ENCODE assay signal across 8 cellular contexts in the genomic region with DNA sequence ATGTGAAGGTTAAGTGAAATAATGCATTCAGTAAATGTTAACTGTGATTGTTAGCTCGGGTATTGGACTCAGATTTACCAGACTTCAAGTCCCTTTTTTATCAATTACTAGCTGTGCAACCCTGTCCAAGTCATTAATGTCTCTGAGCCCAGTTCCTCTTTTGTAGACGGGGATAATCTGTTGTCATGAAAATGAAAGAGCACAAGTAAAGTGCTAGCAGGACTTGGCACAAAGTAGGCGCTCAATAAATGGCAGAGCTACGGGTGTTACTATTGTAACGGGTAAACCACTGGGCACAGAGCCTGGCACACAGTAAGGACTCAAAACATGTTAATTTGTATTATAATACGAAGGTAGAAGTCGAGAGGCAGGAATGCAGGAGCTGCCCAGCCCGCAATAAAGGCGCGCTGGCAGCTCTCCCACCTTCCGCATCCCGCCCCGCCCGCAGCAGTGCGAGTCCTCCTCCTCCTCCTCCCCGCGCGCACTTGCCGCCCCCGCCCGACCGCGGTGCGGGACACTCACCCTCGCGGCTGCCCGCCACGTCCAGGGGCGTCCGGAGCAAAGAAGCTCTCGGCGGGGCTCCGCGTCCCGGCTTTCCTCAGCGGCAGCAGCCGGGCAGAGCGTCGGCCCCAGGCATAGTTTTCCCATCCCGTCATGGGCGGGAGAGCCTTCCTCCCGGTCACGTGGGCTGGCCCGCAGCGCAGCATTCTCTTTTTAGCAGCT. TPM values are rescaled to one million over a fixed set of nuclear protein-coding genes. Genes with fewer than 3 reads are reported as not detected.
DNase-seq lines count a peak whose midpoint lies in the region; ATAC-seq and TF ChIP-seq lines count a peak whose summit lies in the region.

A gene with protein sequence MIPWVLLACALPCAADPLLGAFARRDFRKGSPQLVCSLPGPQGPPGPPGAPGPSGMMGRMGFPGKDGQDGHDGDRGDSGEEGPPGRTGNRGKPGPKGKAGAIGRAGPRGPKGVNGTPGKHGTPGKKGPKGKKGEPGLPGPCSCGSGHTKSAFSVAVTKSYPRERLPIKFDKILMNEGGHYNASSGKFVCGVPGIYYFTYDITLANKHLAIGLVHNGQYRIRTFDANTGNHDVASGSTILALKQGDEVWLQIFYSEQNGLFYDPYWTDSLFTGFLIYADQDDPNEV (minus strand): TSS at position 637 of the 723 bp plus-strand sequence. CDS start 15,615 bp downstream, outside the sequence.

- no peaks in the 10 kb centered on the region for H3K36me3 Mint-ChIP-seq in stimulated activated naive CD8-positive, alpha-beta T cell treated with anti-CD3 and anti-CD28 coated beads, Interleukin-15, Interleukin-2, amounts not matched to agents 100 ng/mL and 50 ng/mL, for 24 hours (ENCODE audit: low read depth)

- peak within 1 kb of the TSS; percentile 12 to 26 for H3K9ac ChIP-seq in duodenal mucosa (ENCODE audit: low read depth in 1 of 2, low read length in 2 of 2)

- H3K4me1 ChIP-seq in BE2C: no peaks in the 10 kb centered on the region
- H3K4me1 ChIP-seq in SJSA1 (replicated peaks): peaks cover 10% of the 10 kb centered on the region
- H3K4me1 ChIP-seq in duodenal mucosa (ENCODE audit: control insufficient read depth in 1 of 2, insufficient read depth in 2 of 2, low read length in 2 of 2): peaks cover 5 to 10% of the 10 kb centered on the region in 2 donors

- no peaks in the 10 kb centered on the region for H3K36me3 ChIP-seq in BE2C
- no peaks in the 10 kb centered on the region for H3K36me3 ChIP-seq in SJSA1
- no peaks in the 10 kb centered on the region for H3K36me3 ChIP-seq in duodenal mucosa (ENCODE audit: control insufficient read depth in 1 of 2, insufficient read depth in 2 of 2, low read length in 2 of 2)

- no peak within 1 kb of the TSS for H3K27ac ChIP-seq in SJSA1
- no peak within 1 kb of the TSS for H3K27ac ChIP-seq in duodenal mucosa (ENCODE audit: low read depth, low read length)

- H3K9me3 Mint-ChIP-seq in stimulated activated naive CD8-positive, alpha-beta T cell treated with anti-CD3 and anti-CD28 coated beads, Interleukin-15, Interleukin-2, amounts not matched to agents 100 ng/mL and 50 ng/mL, for 24 hours: no peaks in the 10 kb centered on the region

- DNase-seq in BE2C (peak; percentile 51), SJSA1 (ENCODE audit: low read depth in 1 of 2, low spot score in 2 of 2) (peak; percentile 68 to 74), lower leg skin (ENCODE audit: low spot score in 2 of 2) (peak in 1 of 2 donors; percentile 33), NCI-H2107 treated with DMSO at 0.1 percent for 48 hours (lab: John Stamatoyannopoulos, UW; ENCODE audit: unreplicated experiment) (no peak)
- DNase-seq in effector CD8-positive, alpha-beta T cell (lab: John Stamatoyannopoulos, UW): no peak

- H3K27me3 Mint-ChIP-seq in stimulated activated naive CD8-positive, alpha-beta T cell treated with anti-CD3 and anti-CD28 coated beads, Interleukin-15, Interleukin-2, amounts not matched to agents 100 ng/mL and 50 ng/mL, for 24 hours: peaks cover 72% of the 10 kb centered on the region

- no peaks in the 10 kb centered on the region for H3K9me3 ChIP-seq in BE2C
- H3K9me3 ChIP-seq in SJSA1 (replicated peaks): no peaks in the 10 kb centered on the region
- no peaks in the 10 kb centered on the region for H3K9me3 ChIP-seq in duodenal mucosa (ENCODE audit: control insufficient read depth in 1 of 2, low read length in 2 of 2)

- H3K27me3 ChIP-seq in BE2C: peaks cover 7% of the 10 kb centered on the region; the same call in 1 of the 2 replicates
- peaks cover 5% of the 10 kb centered on the region; the same call in 1 of the 2 replicates for H3K27me3 ChIP-seq in SJSA1 (replicated peaks)
- peaks cover 8 to 19% of the 10 kb centered on the region in 2 donors for H3K27me3 ChIP-seq in duodenal mucosa (ENCODE audit: control insufficient read depth in 1 of 2, insufficient read depth in 2 of 2, low read length in 2 of 2)

- 0 to 1% methylated on average over 30 to 45 of the region's 45 CpGs for WGBS in lower leg skin, 2 donors

- H3K4me3 ChIP-seq in BE2C (ENCODE audit: low read depth, low read length) (peak within 1 kb of the TSS; percentile 56), SJSA1 (peak within 1 kb of the TSS; percentile 47), duodenal mucosa (ENCODE audit: low read depth in 1 of 2, low read length in 2 of 2) (peak within 1 kb of the TSS; percentile 66 to 81), lower leg skin (ENCODE audit: low read depth, poor library complexity, severe bottlenecking) (peak within 1 kb of the TSS; percentile 46)

- no peak for TF ChIP-seq POLR2A in lower leg skin (IDR thresholded peaks at IDR 0.05)

- peak within 1 kb of the TSS; percentile 70 for H3K4me3 Mint-ChIP-seq in stimulated activated naive CD8-positive, alpha-beta T cell treated with anti-CD3 and anti-CD28 coated beads, Interleukin-15, Interleukin-2, amounts not matched to agents 100 ng/mL and 50 ng/mL, for 24 hours

- peak; percentile 49 for ATAC-seq in GM21529 (IDR thresholded peaks at IDR 0.05; ENCODE audit: unreplicated experiment)

- TF ChIP-seq CTCF in BE2C (IDR thresholded peaks at IDR 0.05; ENCODE audit: low read depth, low read length) (no peak), lower leg skin (IDR thresholded peaks at IDR 0.05) (no peak)

- intact Hi-C loops in lower leg skin (cut with DNase I; ENCODE audit: low total_unique reads): no loop called here

- H3K27ac Mint-ChIP-seq in stimulated activated naive CD8-positive, alpha-beta T cell treated with anti-CD3 and anti-CD28 coated beads, Interleukin-15, Interleukin-2, amounts not matched to agents 100 ng/mL and 50 ng/mL, for 24 hours: no peak within 1 kb of the TSS

- peaks cover 17% of the 10 kb centered on the region for H3K4me1 Mint-ChIP-seq in stimulated activated naive CD8-positive, alpha-beta T cell treated with anti-CD3 and anti-CD28 coated beads, Interleukin-15, Interleukin-2, amounts not matched to agents 100 ng/mL and 50 ng/mL, for 24 hours (ENCODE audit: low read depth)

RNA-seq across cellular contexts. Expression of the gene that starts here (rescaled TPM):
- polyA plus RNA-seq in BE2C (2012; ENCODE audit: insufficient read depth, insufficient read length, low read depth): 0.36 TPM
- 5.7 and 6.7 TPM in 2 replicates for total RNA-seq in SJSA1 (2014; rRNA removed; shearing (Covaris generic))
- total RNA-seq in lower leg skin: under 1 TPM in 2 of 4 donors, not detected in 2; 0.59 to 0.65 TPM

Comparison
In these comparisons a context has a peak if more than half of its experiments do, and no peak if none do; other contexts are left out.
1. DNase-seq: peak in BE2C (single experiment) and SJSA1 (2 of 2); none in NCI-H2107 treated with DMSO at 0.1 percent for 48 hours (single experiment) and effector CD8-positive, alpha-beta T cell (single experiment).
2. Peak in every context shown above with its lines, with median percentiles within 50 percentile points of each other: H3K4me3 ChIP-seq.